20 cellular contexts compared by ENCODE assay signal in the genomic region with DNA sequence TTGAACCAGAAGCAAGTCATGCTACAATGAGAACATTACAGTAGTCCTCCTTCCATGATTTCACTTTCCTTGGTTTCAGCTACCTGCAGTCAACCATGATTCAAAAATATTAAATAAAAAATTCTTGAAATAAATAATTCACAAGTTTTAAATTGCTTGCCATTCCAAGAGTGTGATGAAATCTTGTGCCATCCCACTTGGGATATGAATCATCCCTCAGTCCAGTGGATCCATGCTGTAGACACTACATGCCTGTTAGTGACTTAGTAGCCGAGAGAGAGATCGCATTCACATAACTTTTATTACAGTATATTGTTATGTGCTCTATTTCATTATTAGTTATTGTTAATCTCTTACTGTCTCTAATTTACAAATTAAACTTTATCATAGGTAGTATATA.
DNase-seq lines count a peak whose midpoint lies in the region; ATAC-seq and TF ChIP-seq lines count a peak whose summit lies in the region.
"Had no signal": no experiment of that assay in that cellular context is flagged by ENCODE, and none has a peak within 500 bp of the region (broad histone marks: within the 10 kb centered on the region; RNA-seq: fewer than 3 reads in every experiment).

No MANE protein-coding gene starts in this region.

- H3K36me3 Mint-ChIP-seq in activated T-cell treated with anti-CD3 and anti-CD28 coated beads, Interleukin-2, amount 50 U/mL, for 24 hours (ENCODE audit: low read depth), result no peaks in the 10 kb centered on the region
- H3K36me3 Mint-ChIP-seq in activated naive CD8-positive, alpha-beta T cell, result no peaks in the 10 kb centered on the region

- no peak for TF ChIP-seq CTCF in fibroblast of pulmonary artery (IDR thresholded peaks at IDR 0.05; ENCODE audit: low read length, missing control alignments)

- H3K27me3 Mint-ChIP-seq in activated T-cell treated with anti-CD3 and anti-CD28 coated beads, Interleukin-2, amount 50 U/mL, for 24 hours, result peaks cover 15% of the 10 kb centered on the region
- no peaks in the 10 kb centered on the region for H3K27me3 Mint-ChIP-seq in activated naive CD8-positive, alpha-beta T cell
- H3K27me3 Mint-ChIP-seq in stimulated activated naive CD8-positive, alpha-beta T cell treated with anti-CD3 and anti-CD28 coated beads, Interleukin-15, amount 100 ng/mL, for 72 hours, result no peaks in the 10 kb centered on the region

- peak overlapping the region; percentile 63 for H3K27ac Mint-ChIP-seq in activated T-cell treated with anti-CD3 and anti-CD28 coated beads, Interleukin-2, amount 50 U/mL, for 24 hours
- H3K27ac Mint-ChIP-seq in activated naive CD8-positive, alpha-beta T cell, result peak overlapping the region; percentile 88
- no peak overlapping the region for H3K27ac Mint-ChIP-seq in stimulated activated naive CD8-positive, alpha-beta T cell treated with anti-CD3 and anti-CD28 coated beads, Interleukin-15, amount 100 ng/mL, for 72 hours
- H3K27ac Mint-ChIP-seq: activated B cell treated with CpG ODN at 0.5 μM for 24 hours; CD4-positive, alpha-beta T cell had no signal

- no peak overlapping the region for H3K4me3 Mint-ChIP-seq in activated T-cell treated with anti-CD3 and anti-CD28 coated beads, Interleukin-2, amount 50 U/mL, for 24 hours
- peak overlapping the region; percentile 30 for H3K4me3 Mint-ChIP-seq in activated naive CD8-positive, alpha-beta T cell
- H3K4me3 Mint-ChIP-seq in stimulated activated naive CD8-positive, alpha-beta T cell treated with anti-CD3 and anti-CD28 coated beads, Interleukin-15, amount 100 ng/mL, for 72 hours, result peak overlapping the region; percentile 10 to 42
- H3K4me3 Mint-ChIP-seq: activated B cell treated with CpG ODN at 0.5 μM for 24 hours; CD4-positive, alpha-beta T cell; neural crest cell had no signal

- DNase-seq in activated T-cell treated with anti-CD3 and anti-CD28 coated beads, Interleukin-2, amount 50 U/mL, for 24 hours, result no peak
- no peak for DNase-seq in activated T-cell treated with anti-CD3 and anti-CD28 coated beads, Interleukin-2, amount 50 U/mL, for 1 hour
- DNase-seq in fibroblast of pulmonary artery (ENCODE audit: low read depth) (peak; percentile 40), middle frontal gyrus (ENCODE audit: extremely low spot score, low spot score) (no peak), SW 1271 (lab: John Stamatoyannopoulos, UW) (no peak)
- no peak for DNase-seq in stimulated activated naive CD8-positive, alpha-beta T cell treated with anti-CD3 and anti-CD28 coated beads, Interleukin-15, amount 100 ng/mL, for 72 hours
- DNase-seq: activated B cell treated with CpG ODN at 0.5 μM for 24 hours; activated CD8-positive, alpha-beta memory T cell treated with anti-CD3 and anti-CD28 coated beads for 24 hours; CD4-positive, alpha-beta T cell; DMS79; mesendoderm; NCI-H2029 treated with DMSO at 0.1 percent for 48 hours; NCI-H526 treated with DMSO at 0.1 percent for 48 hours; stimulated activated CD4-positive, alpha-beta T cell treated with anti-CD3 and anti-CD28 coated beads, Interleukin-1b, Interleukin-23, amount 100 ng/mL, for 48 hours; T-helper 1 cell had no signal

- H3K4me3 ChIP-seq in fibroblast of pulmonary artery (replicated peaks; ENCODE audit: low read depth, low read length), result no peak overlapping the region
- H3K4me3 ChIP-seq: thoracic aorta had no signal

- ATAC-seq in stimulated activated naive CD8-positive, alpha-beta T cell treated with anti-CD3 and anti-CD28 coated beads, Interleukin-15, amount 100 ng/mL, for 72 hours, result no peak
- ATAC-seq in HG03342 (IDR thresholded peaks at IDR 0.05; ENCODE audit: unreplicated experiment), result no peak
- ATAC-seq: Panc1 had no signal

- H3K4me1 Mint-ChIP-seq in activated T-cell treated with anti-CD3 and anti-CD28 coated beads, Interleukin-2, amount 50 U/mL, for 24 hours (ENCODE audit: low read depth), result peaks cover 38% of the 10 kb centered on the region
- H3K4me1 Mint-ChIP-seq in activated naive CD8-positive, alpha-beta T cell (ENCODE audit: low read depth), result peaks cover 35% of the 10 kb centered on the region
- peaks cover 48% of the 10 kb centered on the region for H3K4me1 Mint-ChIP-seq in stimulated activated naive CD8-positive, alpha-beta T cell treated with anti-CD3 and anti-CD28 coated beads, Interleukin-15, amount 100 ng/mL, for 72 hours
- H3K4me1 Mint-ChIP-seq: activated B cell treated with CpG ODN at 0.5 μM for 24 hours, neural crest cell had no signal

- H3K9me3 Mint-ChIP-seq in activated T-cell treated with anti-CD3 and anti-CD28 coated beads, Interleukin-2, amount 50 U/mL, for 24 hours, result no peaks in the 10 kb centered on the region
- H3K9me3 Mint-ChIP-seq in activated naive CD8-positive, alpha-beta T cell (ENCODE audit: low read depth), result no peaks in the 10 kb centered on the region
- H3K9me3 Mint-ChIP-seq in stimulated activated naive CD8-positive, alpha-beta T cell treated with anti-CD3 and anti-CD28 coated beads, Interleukin-15, amount 100 ng/mL, for 72 hours, result no peaks in the 10 kb centered on the region
- H3K9me3 Mint-ChIP-seq: activated B cell treated with CpG ODN at 0.5 μM for 24 hours; CD4-positive, alpha-beta T cell; neural crest cell had no signal

Comparison
In these comparisons a context has a peak if more than half of its experiments do, and no peak if none do; other contexts are left out.
1. H3K27ac Mint-ChIP-seq: peak in activated T-cell treated with anti-CD3 and anti-CD28 coated beads, Interleukin-2, amount 50 U/mL, for 24 hours (single experiment) and activated naive CD8-positive, alpha-beta T cell (single experiment); none in stimulated activated naive CD8-positive, alpha-beta T cell treated with anti-CD3 and anti-CD28 coated beads, Interleukin-15, amount 100 ng/mL, for 72 hours (0 of 2).